ENCODE assay signal across 4 cellular contexts in the genomic region with DNA sequence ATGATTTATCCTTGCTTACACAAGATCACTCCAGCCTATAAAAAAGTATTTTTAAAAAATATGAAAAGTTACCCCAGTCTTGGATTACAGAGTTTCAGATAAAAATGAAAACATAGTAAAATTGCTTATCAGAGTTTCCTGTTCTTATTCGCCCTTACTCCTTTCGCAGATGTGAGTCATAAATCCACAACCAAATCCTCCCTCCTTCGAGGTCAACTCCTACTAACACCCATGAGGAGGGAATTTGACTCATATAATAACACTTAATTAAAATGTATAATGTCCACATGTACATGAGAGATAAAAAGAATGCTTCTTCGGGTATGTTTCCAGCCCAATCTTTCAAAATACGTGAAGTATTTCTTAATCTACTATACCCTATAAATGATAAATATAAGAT. TPM values are rescaled to one million over a fixed set of nuclear protein-coding genes. Genes with fewer than 3 reads are reported as not detected.
"Had no signal": no experiment of that assay in that cellular context is flagged by ENCODE, and none has a peak within 500 bp of the region (broad histone marks: within the 10 kb centered on the region; RNA-seq: fewer than 3 reads in every experiment).

No MANE protein-coding gene starts in this region.

RNA-seq across cellular contexts. Expression of gene FOXD4, which starts 23.9 kb away (rescaled TPM):
- total RNA-seq: activated naive CD4-positive, alpha-beta T cell treated with anti-CD3 and anti-CD28 coated beads for 36 hours; activated naive CD4-positive, alpha-beta T cell treated with anti-CD3 and anti-CD28 coated beads, Interleukin-2, amount 50 U/mL, for 72 hours; PC-9; Right ventricle myocardium superior had no signal
